In genomic region chrX:1321689-1322088, GRCh38 we compare ENCODE assay signal across 22 cellular contexts. TPM values are rescaled to one million over a fixed set of nuclear protein-coding genes. Genes with fewer than 3 reads are reported as not detected.
DNase-seq lines count a peak whose midpoint lies in the region; ATAC-seq and TF ChIP-seq lines count a peak whose summit lies in the region.
"Had no signal": no experiment of that assay in that cellular context is flagged by ENCODE, and none has a peak within 500 bp of the region (broad histone marks: within the 10 kb centered on the region; RNA-seq: fewer than 3 reads in every experiment).

No MANE protein-coding gene starts in this region.

- H3K79me2 ChIP-seq in trophoblast cell (ENCODE audit: control insufficient read depth, insufficient read depth, low read length, poor library complexity), result no peaks in the 10 kb centered on the region

- no CpG with 5 or more reads among the region's 11 CpGs for WGBS in trophoblast cell (ENCODE audit: extremely low coverage, insufficient coverage, insufficient read length)

- no peak overlapping the region for H2BK12ac ChIP-seq in trophoblast cell (ENCODE audit: low read length)

- H3K23ac ChIP-seq in trophoblast cell (ENCODE audit: low read length), result peak overlapping the region; percentile 15

- intact Hi-C loops in activated CD4-positive, alpha-beta T cell treated with anti-CD3 and anti-CD28 coated beads for 36 hours (cut with DNase I, micrococcal nuclease), result loop anchor here (2.0 to 10.0 kb wide), 6 partner anchors 71 to 1273 kb away; partner anchors contain the start of genes P2RY8 (in 1 of the 2) and SLC25A6 (in 1 of the 2)
- intact Hi-C loops in Right ventricle myocardium superior (cut with DNase I) (no loop called here), left cardiac atrium (cut with DNase I) (no loop called here)

- no peaks in the 10 kb centered on the region for H3K79me1 ChIP-seq in trophoblast cell (ENCODE audit: low read length)

- TF ChIP-seq CTCF in NB4 (IDR thresholded peaks at IDR 0.05; ENCODE audit: low read depth, low read length), result no peak

- H4K8ac ChIP-seq in trophoblast cell (ENCODE audit: low read depth, low read length), result no peak overlapping the region

- no peak overlapping the region for H3K4me3 Mint-ChIP-seq in activated CD4-positive, alpha-beta T cell treated with anti-CD3 and anti-CD28 coated beads for 36 hours
- H3K4me3 Mint-ChIP-seq in activated CD4-positive, alpha-beta T cell treated with anti-CD3 and anti-CD28 coated beads, Interleukin-2, amount 10 ng/mL, durations not matched to agents 7 days and 5 days, result no peak overlapping the region
- H3K4me3 Mint-ChIP-seq: CD4-positive, alpha-beta T cell; IgD-negative memory B cell had no signal

- H2AK5ac ChIP-seq in trophoblast cell (ENCODE audit: low read length), result no peak overlapping the region

- no peaks in the 10 kb centered on the region for H3K4me1 ChIP-seq in trophoblast cell (ENCODE audit: control insufficient read depth in 1 of 2, insufficient read depth in 2 of 2, low read length in 2 of 2)
- H3K4me1 ChIP-seq: Peyer's patch, SJSA1 had no signal

- no peak overlapping the region for H4K12ac ChIP-seq in trophoblast cell (ENCODE audit: low read depth, low read length)

- peaks cover 19% of the 10 kb centered on the region for H3K4me1 Mint-ChIP-seq in activated CD4-positive, alpha-beta T cell treated with anti-CD3 and anti-CD28 coated beads for 36 hours
- peaks cover 21% of the 10 kb centered on the region for H3K4me1 Mint-ChIP-seq in activated CD4-positive, alpha-beta T cell treated with anti-CD3 and anti-CD28 coated beads, Interleukin-2, amount 10 ng/mL, durations not matched to agents 7 days and 5 days

- H2AFZ ChIP-seq in trophoblast cell (ENCODE audit: insufficient read depth, low read length, poor library complexity), result no peak overlapping the region

- POLR2A ChIA-PET in activated CD4-positive, alpha-beta T cell treated with anti-CD3 and anti-CD28 coated beads for 36 hours (lab: Charles Lee), result no interaction called here
- POLR2A ChIA-PET in activated CD4-positive, alpha-beta T cell treated with anti-CD3 and anti-CD28 coated beads, Interleukin-2, amount 10 ng/mL, durations not matched to agents 7 days and 5 days (lab: Charles Lee), result no interaction called here

- no peak overlapping the region for H3K9ac ChIP-seq in trophoblast cell (ENCODE audit: low read length)
- H3K9ac ChIP-seq: KMS-11 had no signal

- no peaks in the 10 kb centered on the region for H3K9me3 ChIP-seq in trophoblast cell (ENCODE audit: insufficient read depth, low read depth, low read length)
- H3K9me3 ChIP-seq: Peyer's patch, SJSA1 had no signal

- peaks cover 11% of the 10 kb centered on the region for H3K27me3 Mint-ChIP-seq in activated CD4-positive, alpha-beta T cell treated with anti-CD3 and anti-CD28 coated beads for 36 hours
- no peaks in the 10 kb centered on the region for H3K27me3 Mint-ChIP-seq in activated CD4-positive, alpha-beta T cell treated with anti-CD3 and anti-CD28 coated beads, Interleukin-2, amount 10 ng/mL, durations not matched to agents 7 days and 5 days

- DNase-seq in activated CD4-positive, alpha-beta T cell treated with anti-CD3 and anti-CD28 coated beads for 36 hours, result peak; percentile 40
- no peak for DNase-seq in activated CD4-positive, alpha-beta T cell treated with anti-CD3 and anti-CD28 coated beads, Interleukin-2, amount 10 ng/mL, durations not matched to agents 7 days and 5 days
- peak; percentile 14 for DNase-seq in Right ventricle myocardium superior
- DNase-seq in left cardiac atrium, result no peak
- DNase-seq in NB4 (ENCODE audit: low read depth), result peak; percentile 20
- no peak for DNase-seq in trophoblast cell
- DNase-seq in NK-92 (lab: John Stamatoyannopoulos, UW; ENCODE audit: unreplicated experiment), result no peak
- no peak for DNase-seq in NCI-H2081 treated with DMSO at 0.1 percent for 48 hours (lab: John Stamatoyannopoulos, UW)
- DNase-seq: CD4-positive, alpha-beta T cell; DMS53; H7; NCI-H2029; NCI-H526 treated with DMSO at 0.1 percent for 48 hours; Peyer's patch had no signal

- no peaks in the 10 kb centered on the region for H3K36me3 Mint-ChIP-seq in activated CD4-positive, alpha-beta T cell treated with anti-CD3 and anti-CD28 coated beads for 36 hours (ENCODE audit: low read depth)
- H3K36me3 Mint-ChIP-seq in activated CD4-positive, alpha-beta T cell treated with anti-CD3 and anti-CD28 coated beads, Interleukin-2, amount 10 ng/mL, durations not matched to agents 7 days and 5 days (ENCODE audit: low read depth), result no peaks in the 10 kb centered on the region

- no peaks in the 10 kb centered on the region for H3K9me3 Mint-ChIP-seq in activated CD4-positive, alpha-beta T cell treated with anti-CD3 and anti-CD28 coated beads for 36 hours (ENCODE audit: low read depth)
- H3K9me3 Mint-ChIP-seq in activated CD4-positive, alpha-beta T cell treated with anti-CD3 and anti-CD28 coated beads, Interleukin-2, amount 10 ng/mL, durations not matched to agents 7 days and 5 days, result peaks cover under 1% of the 10 kb centered on the region
- H3K9me3 Mint-ChIP-seq: CD4-positive, alpha-beta T cell had no signal

- H4K91ac ChIP-seq in trophoblast cell (ENCODE audit: low read depth, low read length), result no peak overlapping the region

- H3K18ac ChIP-seq in trophoblast cell (ENCODE audit: low read length), result no peak overlapping the region

- no peak overlapping the region for H3K27ac ChIP-seq in trophoblast cell (ENCODE audit: low read depth, low read length)
- H3K27ac ChIP-seq: HL-60, KMS-11, Peyer's patch, SJSA1 had no signal

- H2BK5ac ChIP-seq in trophoblast cell (ENCODE audit: low read depth, low read length, poor library complexity), result no peak overlapping the region

- H3K4me3 ChIP-seq in NB4 (ENCODE audit: low read depth, low read length) (no peak overlapping the region), trophoblast cell (ENCODE audit: low read depth, low read length) (no peak overlapping the region)
- H3K4me3 ChIP-seq: Peyer's patch, SJSA1 had no signal

- no peak for ATAC-seq in activated CD4-positive, alpha-beta T cell treated with anti-CD3 and anti-CD28 coated beads for 36 hours
- ATAC-seq in Right ventricle myocardium superior (ENCODE audit: poor library complexity) (no peak), left cardiac atrium (no peak)

- H3K27me3 ChIP-seq in trophoblast cell (ENCODE audit: insufficient read depth, low read length), result no peaks in the 10 kb centered on the region
- H3K27me3 ChIP-seq: Peyer's patch, SJSA1 had no signal

- no peak for TF ChIP-seq POLR2A in NB4 (IDR thresholded peaks at IDR 0.05; ENCODE audit: extremely low read depth, insufficient read length)

- no peak overlapping the region for H3K27ac Mint-ChIP-seq in activated CD4-positive, alpha-beta T cell treated with anti-CD3 and anti-CD28 coated beads for 36 hours
- H3K27ac Mint-ChIP-seq in activated CD4-positive, alpha-beta T cell treated with anti-CD3 and anti-CD28 coated beads, Interleukin-2, amount 10 ng/mL, durations not matched to agents 7 days and 5 days, result no peak overlapping the region
- H3K27ac Mint-ChIP-seq: CD4-positive, alpha-beta T cell; IgD-negative memory B cell had no signal

- H3K4ac ChIP-seq in trophoblast cell (ENCODE audit: low read depth, low read length), result no peak overlapping the region

- H2BK120ac ChIP-seq in trophoblast cell (ENCODE audit: insufficient read depth, low read length, poor library complexity), result no peak overlapping the region

- H3K14ac ChIP-seq in trophoblast cell (ENCODE audit: low read length), result no peak overlapping the region

- CTCF ChIA-PET in activated CD4-positive, alpha-beta T cell treated with anti-CD3 and anti-CD28 coated beads for 36 hours (lab: Charles Lee), result no interaction called here
- CTCF ChIA-PET in activated CD4-positive, alpha-beta T cell treated with anti-CD3 and anti-CD28 coated beads, Interleukin-2, amount 10 ng/mL, durations not matched to agents 7 days and 5 days (lab: Charles Lee), result no interaction called here

- no peak overlapping the region for H3K4me2 ChIP-seq in trophoblast cell (ENCODE audit: low read length)
- H3K4me2 ChIP-seq: KMS-11 had no signal

- H3K36me3 ChIP-seq in trophoblast cell (ENCODE audit: control insufficient read depth in 1 of 2, insufficient read depth in 2 of 2, low read length in 2 of 2), result no peaks in the 10 kb centered on the region
- H3K36me3 ChIP-seq: Peyer's patch, SJSA1 had no signal

RNA-seq across cellular contexts. Expression of gene IL3RA, which starts 14.9 kb away (rescaled TPM):
- total RNA-seq in activated CD4-positive, alpha-beta T cell treated with anti-CD3 and anti-CD28 coated beads for 36 hours, result under 1 TPM; 0.37 to 0.63 TPM
- 1 to 10 TPM; 6.4 to 7.1 TPM for total RNA-seq in activated CD4-positive, alpha-beta T cell treated with anti-CD3 and anti-CD28 coated beads, Interleukin-2, amount 10 ng/mL, durations not matched to agents 7 days and 5 days
- total RNA-seq in Right ventricle myocardium superior (6.4 TPM), left cardiac atrium (1 to 10 TPM; 8.0 to 9.9 TPM)
- polyA plus RNA-seq in trophoblast cell (2013), result 0.26 and 0.29 TPM in 2 replicates
- total RNA-seq: A172, Daoy, G401, OCI-LY7, SJSA1 had no signal

RNA-seq across cellular contexts. Expression of gene CSF2RA, which starts 53.1 kb away (rescaled TPM):
- under 1 TPM; 0.18 to 0.30 TPM for total RNA-seq in activated CD4-positive, alpha-beta T cell treated with anti-CD3 and anti-CD28 coated beads for 36 hours
- total RNA-seq in activated CD4-positive, alpha-beta T cell treated with anti-CD3 and anti-CD28 coated beads, Interleukin-2, amount 10 ng/mL, durations not matched to agents 7 days and 5 days, result under 1 TPM in 1 of 2 experiments, not detected in 1; 0.25 TPM
- total RNA-seq in Right ventricle myocardium superior, result 2.9 TPM
- 10 to 100 TPM in 1 of 2 donors, 1 to 10 TPM in 1; 4.6 to 14.6 TPM for total RNA-seq in left cardiac atrium
- polyA plus RNA-seq in trophoblast cell (2013), result 38.6 and 43.2 TPM in 2 replicates
- total RNA-seq: OCI-LY7, SJSA1 had no signal

Comparison
In these comparisons a context has a peak if more than half of its experiments do, and no peak if none do; other contexts are left out.
1. DNase-seq: peak in activated CD4-positive, alpha-beta T cell treated with anti-CD3 and anti-CD28 coated beads for 36 hours (single experiment), Right ventricle myocardium superior (single experiment) and NB4 (single experiment); none in activated CD4-positive, alpha-beta T cell treated with anti-CD3 and anti-CD28 coated beads, Interleukin-2, amount 10 ng/mL, durations not matched to agents 7 days and 5 days (single experiment), left cardiac atrium (single experiment), trophoblast cell (0 of 2), NK-92 (single experiment) and NCI-H2081 treated with DMSO at 0.1 percent for 48 hours (single experiment).
2. intact Hi-C loops: an anchor here in activated CD4-positive, alpha-beta T cell treated with anti-CD3 and anti-CD28 coated beads for 36 hours (2.0 to 10.0 kb wide); none called in Right ventricle myocardium superior and left cardiac atrium.